Comparison of ENCODE assay signal across 13 cellular contexts in the genomic region with DNA sequence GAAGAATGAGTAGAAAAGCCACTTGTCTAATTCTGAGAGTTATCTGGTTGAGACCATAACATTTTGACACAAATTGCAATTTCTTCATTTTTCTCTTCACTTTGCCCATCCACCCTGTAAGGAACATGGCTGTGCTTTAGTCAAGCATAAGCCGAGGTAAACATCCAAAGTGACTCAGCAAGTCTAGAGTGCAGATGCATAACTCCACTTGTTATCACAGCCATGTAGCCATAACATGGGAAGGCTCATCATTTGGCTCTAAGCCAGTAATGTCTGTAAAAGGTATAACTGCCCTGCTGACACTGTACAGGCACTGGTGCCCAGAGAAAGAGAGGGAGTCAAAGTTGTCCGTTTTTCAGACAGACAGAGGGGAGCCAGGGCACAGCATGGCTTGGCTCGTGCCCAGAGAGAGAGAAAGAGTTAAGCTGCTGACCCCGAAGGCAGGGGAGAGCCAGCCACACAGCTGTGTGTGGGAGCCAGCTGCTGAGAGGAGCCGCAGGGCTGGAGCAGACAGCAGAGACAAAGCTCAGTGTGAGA.
DNase-seq lines count a peak whose midpoint lies in the region; ATAC-seq and TF ChIP-seq lines count a peak whose summit lies in the region.
"Had no signal": no experiment of that assay in that cellular context is flagged by ENCODE, and none has a peak within 500 bp of the region (broad histone marks: within the 10 kb centered on the region; RNA-seq: fewer than 3 reads in every experiment).

No MANE protein-coding gene starts in this region.

- H2AFZ ChIP-seq in neural progenitor cell (replicated peaks), result peak overlapping the region; percentile 1

- H3K27me3 Mint-ChIP-seq in neural progenitor cell (ENCODE audit: insufficient read depth, low read depth), result peaks cover 5% of the 10 kb centered on the region
- peaks cover 25% of the 10 kb centered on the region for H3K27me3 Mint-ChIP-seq in activated naive CD8-positive, alpha-beta T cell treated with anti-CD3 and anti-CD28 coated beads, Interleukin-2, amount 50 U/mL, for 24 hours

- H3K4me3 ChIP-seq in choroid plexus epithelial cell (ENCODE audit: low read depth, low read length) (no peak overlapping the region), neural progenitor cell (no peak overlapping the region)

- H3K27ac ChIP-seq in neural progenitor cell, result no peak overlapping the region

- no peaks in the 10 kb centered on the region for H3K4me1 Mint-ChIP-seq in neural progenitor cell
- H3K4me1 Mint-ChIP-seq in activated naive CD8-positive, alpha-beta T cell treated with anti-CD3 and anti-CD28 coated beads, Interleukin-2, amount 50 U/mL, for 24 hours, result no peaks in the 10 kb centered on the region
- H3K4me1 Mint-ChIP-seq: CD4-positive, CD25-positive, alpha-beta regulatory T cell; T-helper 17 cell had no signal

- no peaks in the 10 kb centered on the region for H4K20me1 ChIP-seq in neural progenitor cell (ENCODE audit: low read depth)

- ATAC-seq in HG03280 (IDR thresholded peaks at IDR 0.05; ENCODE audit: unreplicated experiment), result no peak
- no peak for ATAC-seq in activated naive CD8-positive, alpha-beta T cell treated with anti-CD3 and anti-CD28 coated beads, Interleukin-2, amount 50 U/mL, for 24 hours
- ATAC-seq in GM18868 (IDR thresholded peaks at IDR 0.05; ENCODE audit: unreplicated experiment), result no peak
- ATAC-seq: T-helper 17 cell had no signal

- no peaks in the 10 kb centered on the region for H3F3A ChIP-seq in neural progenitor cell (ENCODE audit: low read depth)

- H3K9me3 Mint-ChIP-seq in neural progenitor cell, result no peaks in the 10 kb centered on the region
- H3K9me3 Mint-ChIP-seq in activated naive CD8-positive, alpha-beta T cell treated with anti-CD3 and anti-CD28 coated beads, Interleukin-2, amount 50 U/mL, for 24 hours, result no peaks in the 10 kb centered on the region

- DNase-seq in Daoy (ENCODE audit: low read depth), result peak; percentile 16
- peak; percentile 87 for DNase-seq in NCI-H69 (lab: John Stamatoyannopoulos, UW)
- peak; percentile 79 for DNase-seq in choroid plexus epithelial cell (ENCODE audit: low read depth)
- peak; percentile 69 for DNase-seq in neural progenitor cell (ENCODE audit: low spot score)
- DNase-seq in globus pallidus (ENCODE audit: low spot score), result no peak
- no peak for DNase-seq in activated naive CD8-positive, alpha-beta T cell treated with anti-CD3 and anti-CD28 coated beads, Interleukin-2, amount 50 U/mL, for 24 hours
- DNase-seq: activated CD4-positive, alpha-beta T cell treated with anti-CD3 and anti-CD28 coated beads, Interleukin-2, amount 50 U/mL, for 4 hours; activated effector memory CD4-positive, alpha-beta T cell treated with Interleukin-2 at 50 U/mL for 16 hours; CD4-positive, CD25-positive, alpha-beta regulatory T cell; NCI-H187; T-helper 17 cell had no signal

- no peaks in the 10 kb centered on the region for H3K27me3 ChIP-seq in neural progenitor cell

- H3K36me3 Mint-ChIP-seq in neural progenitor cell, result no peaks in the 10 kb centered on the region
- no peaks in the 10 kb centered on the region for H3K36me3 Mint-ChIP-seq in activated naive CD8-positive, alpha-beta T cell treated with anti-CD3 and anti-CD28 coated beads, Interleukin-2, amount 50 U/mL, for 24 hours (ENCODE audit: low read depth)
- H3K36me3 Mint-ChIP-seq: CD4-positive, CD25-positive, alpha-beta regulatory T cell had no signal

- H3K27ac Mint-ChIP-seq in neural progenitor cell, result peak overlapping the region; percentile 18
- no peak overlapping the region for H3K27ac Mint-ChIP-seq in activated naive CD8-positive, alpha-beta T cell treated with anti-CD3 and anti-CD28 coated beads, Interleukin-2, amount 50 U/mL, for 24 hours
- H3K27ac Mint-ChIP-seq: CD4-positive, CD25-positive, alpha-beta regulatory T cell; T-helper 17 cell had no signal

- H3K9ac ChIP-seq in neural progenitor cell, result no peak overlapping the region

- H3K36me3 ChIP-seq in neural progenitor cell, result no peaks in the 10 kb centered on the region

- peaks cover 4% of the 10 kb centered on the region for H3K4me1 ChIP-seq in neural progenitor cell

- no peaks in the 10 kb centered on the region for H3K79me2 ChIP-seq in neural progenitor cell (ENCODE audit: low read depth)

- no peak overlapping the region for H3K4me2 ChIP-seq in neural progenitor cell

- no peaks in the 10 kb centered on the region for H3K9me3 ChIP-seq in neural progenitor cell (ENCODE audit: low read depth)

- TF ChIP-seq CTCF in choroid plexus epithelial cell (conservative IDR thresholded peaks at IDR 0.05; ENCODE audit: low read depth, low read length), result no peak
- no peak for TF ChIP-seq CTCF in neural progenitor cell (IDR thresholded peaks at IDR 0.05)

- peak overlapping the region; percentile 2 for H3K4me3 Mint-ChIP-seq in neural progenitor cell
- H3K4me3 Mint-ChIP-seq in activated naive CD8-positive, alpha-beta T cell treated with anti-CD3 and anti-CD28 coated beads, Interleukin-2, amount 50 U/mL, for 24 hours, result no peak overlapping the region
- H3K4me3 Mint-ChIP-seq: CD4-positive, CD25-positive, alpha-beta regulatory T cell; T-helper 17 cell had no signal

Comparison
In these comparisons a context has a peak if more than half of its experiments do, and no peak if none do; other contexts are left out.
1. DNase-seq: peak in Daoy (single experiment), NCI-H69 (single experiment), choroid plexus epithelial cell (single experiment) and neural progenitor cell (single experiment); none in globus pallidus (single experiment) and activated naive CD8-positive, alpha-beta T cell treated with anti-CD3 and anti-CD28 coated beads, Interleukin-2, amount 50 U/mL, for 24 hours (single experiment).